ENCODE assay signal across 1 cellular context in genomic region chr11:68099474-68100405, GRCh38.
TF ChIP-seq lines count a peak whose summit lies in the region.

No MANE protein-coding gene starts in this region.

TF ChIP-seq in HepG2, 621 proteins besides CTCF, POLR2A, EP300 and RAD21 (continued from another document and continues in another):
- TF ChIP-seq THRA (CRISPR knock-in tag; IDR thresholded peaks at IDR 0.05; ENCODE audit: borderline replicate concordance) (peak; percentile 83; the same call in 1 of the 2 replicates), PAWR (CRISPR knock-in tag; IDR thresholded peaks at IDR 0.05; ENCODE audit: borderline replicate concordance) (no peak), ZNF7 (CRISPR knock-in tag; IDR thresholded peaks at IDR 0.05) (no peak), SP5 (CRISPR knock-in tag; IDR thresholded peaks at IDR 0.05; ENCODE audit: borderline replicate concordance, low read depth) (peak; percentile 43; the same call in 1 of the 2 replicates), NR2C2 (CRISPR knock-in tag; IDR thresholded peaks at IDR 0.05; ENCODE audit: borderline replicate concordance) (peak; percentile 73), ZHX2 (IDR thresholded peaks at IDR 0.05; ENCODE audit: low read depth) (peak; percentile 59; the same call in 1 of the 2 replicates), ZHX2 (CRISPR knock-in tag; IDR thresholded peaks at IDR 0.05; ENCODE audit: borderline replicate concordance) (peak; percentile 43; the same call in 1 of the 2 replicates), ZBTB44 (CRISPR knock-in tag; IDR thresholded peaks at IDR 0.05) (no peak), ZNF552 (CRISPR knock-in tag; IDR thresholded peaks at IDR 0.05; ENCODE audit: borderline replicate concordance) (no peak), KDM2A (CRISPR knock-in tag; IDR thresholded peaks at IDR 0.05; ENCODE audit: borderline replicate concordance, low read depth) (peak; percentile 62; the same call in 1 of the 2 replicates), IKZF5 (CRISPR knock-in tag; IDR thresholded peaks at IDR 0.05) (peak; percentile 90), ZNF652 (CRISPR knock-in tag; IDR thresholded peaks at IDR 0.05; ENCODE audit: borderline replicate concordance, low read depth) (peak; percentile 61), STAT6 (CRISPR knock-in tag; IDR thresholded peaks at IDR 0.05; ENCODE audit: borderline replicate concordance) (peak; percentile 85), DMAP1 (CRISPR knock-in tag; IDR thresholded peaks at IDR 0.05) (peak; percentile 53; the same call in 1 of the 2 replicates), ZFP41 (CRISPR knock-in tag; IDR thresholded peaks at IDR 0.05; ENCODE audit: borderline replicate concordance) (no peak), ZNF136 (CRISPR knock-in tag; IDR thresholded peaks at IDR 0.05; ENCODE audit: low read depth) (peak; percentile 59; the same call in 1 of the 2 replicates), FOXM1 (CRISPR knock-in tag; IDR thresholded peaks at IDR 0.05) (no peak), ZSCAN21 (CRISPR knock-in tag; IDR thresholded peaks at IDR 0.05; ENCODE audit: borderline replicate concordance) (no peak), PCBP2 (optimal IDR thresholded peaks at IDR 0.05; ENCODE audit: low read depth, low read length, poor library complexity, severe bottlenecking) (no peak), ZNF674 (CRISPR knock-in tag; IDR thresholded peaks at IDR 0.05; ENCODE audit: low read depth) (no peak), ZFYVE20 (CRISPR knock-in tag; IDR thresholded peaks at IDR 0.05; ENCODE audit: borderline replicate concordance, low read depth) (no peak), HIC2 (CRISPR knock-in tag; IDR thresholded peaks at IDR 0.05; ENCODE audit: low read depth) (peak; percentile 42; the same call in 1 of the 2 replicates), MXD4 (CRISPR knock-in tag; IDR thresholded peaks at IDR 0.05) (no peak), ZNF34 (CRISPR knock-in tag; IDR thresholded peaks at IDR 0.05; ENCODE audit: borderline replicate concordance) (peak; percentile 87; the same call in 1 of the 2 replicates), YEATS4 (CRISPR knock-in tag; IDR thresholded peaks at IDR 0.05; ENCODE audit: borderline replicate concordance) (peak; percentile 48), HOMEZ (CRISPR knock-in tag; IDR thresholded peaks at IDR 0.05; ENCODE audit: low read depth) (peak; percentile 64; the same call in 1 of the 2 replicates), ZNF44 (CRISPR knock-in tag; IDR thresholded peaks at IDR 0.05) (no peak), ZNF180 (CRISPR knock-in tag; IDR thresholded peaks at IDR 0.05; ENCODE audit: borderline replicate concordance, low read depth) (no peak), ZNF10 (CRISPR knock-in tag; IDR thresholded peaks at IDR 0.05; ENCODE audit: borderline replicate concordance, low read depth) (no peak), ZNF550 (CRISPR knock-in tag; IDR thresholded peaks at IDR 0.05; ENCODE audit: borderline replicate concordance) (no peak), GTF2F1 (IDR thresholded peaks at IDR 0.05; ENCODE audit: low read length) (no peak), MTF2 (CRISPR knock-in tag; IDR thresholded peaks at IDR 0.05; ENCODE audit: borderline replicate concordance) (no peak), NR1H2 (CRISPR knock-in tag; IDR thresholded peaks at IDR 0.05; ENCODE audit: borderline replicate concordance, low read depth) (no peak), GATAD1 (CRISPR knock-in tag; IDR thresholded peaks at IDR 0.05) (peak; percentile 53; the same call in 1 of the 2 replicates), AKNA (CRISPR knock-in tag; IDR thresholded peaks at IDR 0.05; ENCODE audit: borderline replicate concordance) (no peak), MAF1 (CRISPR knock-in tag; IDR thresholded peaks at IDR 0.05; ENCODE audit: borderline replicate concordance) (no peak), JUN (CRISPR knock-in tag; IDR thresholded peaks at IDR 0.05) (peak; percentile 71), EHMT2 (IDR thresholded peaks at IDR 0.05; ENCODE audit: borderline replicate concordance, low read depth, low read length) (no peak)
